Comparison of ENCODE assay signal across 13 cellular contexts in genomic region chr17:41528959-41529353, GRCh38. TPM values are rescaled to one million over a fixed set of nuclear protein-coding genes. Genes with fewer than 3 reads are reported as not detected.
DNase-seq lines count a peak whose midpoint lies in the region; ATAC-seq and TF ChIP-seq lines count a peak whose summit lies in the region.
"Had no signal": no experiment of that assay in that cellular context is flagged by ENCODE, and none has a peak within 500 bp of the region (broad histone marks: within the 10 kb centered on the region; RNA-seq: fewer than 3 reads in every experiment).

No MANE protein-coding gene starts in this region.

- H3K9me3 ChIP-seq in IMR-90 (ENCODE audit: control insufficient read depth, insufficient read depth, low read length) (no peaks in the 10 kb centered on the region), duodenal mucosa (ENCODE audit: control insufficient read depth in 1 of 2, low read length in 2 of 2) (no peaks in the 10 kb centered on the region), osteoblast (ENCODE audit: low read depth, low read length) (no peaks in the 10 kb centered on the region)
- H3K9me3 ChIP-seq: MG63 had no signal

- peak; percentile 15 for DNase-seq in NCI-H1694 treated with DMSO at 0.1 percent for 48 hours (lab: John Stamatoyannopoulos, UW)
- no peak for DNase-seq in NCI-H1694 (lab: John Stamatoyannopoulos, UW)
- no peak for DNase-seq in IMR-90
- peak; percentile 73 for DNase-seq in osteoblast (ENCODE audit: insufficient read length, low spot score, missing footprints)
- no peak for DNase-seq in activated effector memory CD4-positive, alpha-beta T cell treated with anti-CD3 and anti-CD28 coated beads, Interleukin-2, amount 50 U/mL, for 16 hours
- no peak for DNase-seq in medulla oblongata (ENCODE audit: extremely low spot score)
- DNase-seq in mucosa of gallbladder (ENCODE audit: low spot score): no peak
- DNase-seq: GDM1, hippocampal formation, MG63 had no signal

- H3K9me1 ChIP-seq in IMR-90 (ENCODE audit: insufficient read depth, low read length): peaks cover 17% of the 10 kb centered on the region

- H3K27me3 ChIP-seq in IMR-90 (ENCODE audit: control insufficient read depth, insufficient read depth, low read length) (peaks cover 2% of the 10 kb centered on the region; the same call in 1 of the 2 replicates), duodenal mucosa (ENCODE audit: control insufficient read depth in 1 of 2, insufficient read depth in 2 of 2, low read length in 2 of 2) (peaks cover 3 to 16% of the 10 kb centered on the region in 2 donors), osteoblast (ENCODE audit: insufficient read depth, low read length) (no peaks in the 10 kb centered on the region)
- H3K27me3 ChIP-seq: MG63 had no signal

- H4K5ac ChIP-seq in IMR-90 (ENCODE audit: low read depth, low read length): no peak overlapping the region

- ATAC-seq in IMR-90 (ENCODE audit: low read depth): no peak

- H3K9ac ChIP-seq in IMR-90 (ENCODE audit: low read depth, low read length) (no peak overlapping the region), duodenal mucosa (ENCODE audit: low read depth in 1 of 2, low read length in 2 of 2) (peak overlapping the region; percentile 85 to 90)

- intact Hi-C loops in IMR-90 (cut with micrococcal nuclease): no loop called here

- peak overlapping the region; percentile 33; the same call in 1 of the 2 replicates for H3K14ac ChIP-seq in IMR-90 (replicated peaks; ENCODE audit: low read depth, low read length)

- no peaks in the 10 kb centered on the region for H4K20me1 ChIP-seq in IMR-90 (ENCODE audit: insufficient read depth, low read length)
- no peaks in the 10 kb centered on the region for H4K20me1 ChIP-seq in osteoblast (ENCODE audit: insufficient read depth, low read length)

- TF ChIP-seq CTCF in IMR-90 (conservative IDR thresholded peaks at IDR 0.05; ENCODE audit: low read depth, low read length) (no peak), osteoblast (IDR thresholded peaks at IDR 0.05; ENCODE audit: extremely low read depth, low read depth, low read length) (no peak)

- no peak overlapping the region for H2AFZ ChIP-seq in IMR-90 (replicated peaks; ENCODE audit: low read length, poor library complexity)
- H2AFZ ChIP-seq in osteoblast (ENCODE audit: low read length): no peak overlapping the region

- H3K4me3 ChIP-seq in IMR-90 (ENCODE audit: insufficient read depth, low read depth, low read length): no peak overlapping the region
- peak overlapping the region; percentile 23 to 49 for H3K4me3 ChIP-seq in duodenal mucosa (ENCODE audit: low read depth in 1 of 2, low read length in 2 of 2)
- H3K4me3 ChIP-seq in osteoblast (ENCODE audit: insufficient read depth, low read length): no peak overlapping the region
- H3K4me3 ChIP-seq: MG63 had no signal

- no peak overlapping the region for H2BK5ac ChIP-seq in IMR-90 (ENCODE audit: low read depth, low read length, poor library complexity, severe bottlenecking)

- 0 out of 4 replicates have a peak overlapping the region, but pooled peaks of 1 of the 2 experiments have one; percentile 19 for H4K8ac ChIP-seq in IMR-90 (ENCODE audit: low read depth in 2 of 2, low read length in 2 of 2)

- CTCF ChIA-PET in IMR-90 (lab: Yijun Ruan, JAX): interaction anchor here (1.6 kb wide), 1 partner anchor 20 kb away, joined by 5 read pairs; no protein-coding TSS in a partner anchor

- H4K91ac ChIP-seq in IMR-90 (ENCODE audit: insufficient read depth, low read depth, low read length): peak overlapping the region; percentile 39; the same call in 1 of the 2 replicates

- H2BK120ac ChIP-seq in IMR-90 (ENCODE audit: low read depth, low read length): peak overlapping the region; percentile 67; the same call in 1 of the 2 replicates

- H3K27ac ChIP-seq in IMR-90 (ENCODE audit: insufficient read depth, low read length) (no peak overlapping the region), duodenal mucosa (ENCODE audit: low read depth, low read length) (peak overlapping the region; percentile 79), osteoblast (ENCODE audit: low read depth, low read length) (no peak overlapping the region)

- no peak overlapping the region for H3K18ac ChIP-seq in IMR-90 (ENCODE audit: low read depth, low read length)

- BruUV-seq in IMR-90 (replicated peaks; lab: Mats Ljungman, UMichigan): no TSS peak

- H2BK20ac ChIP-seq in IMR-90 (ENCODE audit: low read depth, low read length): peak overlapping the region; percentile 62

- in situ Hi-C loops in IMR-90 (cut with MboI; ENCODE audit: low sequenced_read_pairs): no loop called here

- peak overlapping the region; percentile 86 for H2AK9ac ChIP-seq in IMR-90 (replicated peaks; ENCODE audit: low read depth, low read length, poor library complexity)

- peaks cover 11% of the 10 kb centered on the region for H3K4me1 ChIP-seq in IMR-90 (ENCODE audit: control insufficient read depth, insufficient read depth, low read length)
- H3K4me1 ChIP-seq in duodenal mucosa (ENCODE audit: control insufficient read depth in 1 of 2, insufficient read depth in 2 of 2, low read length in 2 of 2): peaks cover 34 to 41% of the 10 kb centered on the region in 2 donors
- peaks cover 33% of the 10 kb centered on the region for H3K4me1 ChIP-seq in osteoblast (ENCODE audit: insufficient read depth, low read length)

- peak overlapping the region; percentile 54; the same call in 1 of the 3 replicates for H2BK15ac ChIP-seq in IMR-90 (ENCODE audit: low read depth, low read length)

- TF ChIP-seq RAD21 in IMR-90 (IDR thresholded peaks at IDR 0.05; ENCODE audit: low read length): no peak

- H3K36me3 ChIP-seq in IMR-90 (ENCODE audit: control insufficient read depth, insufficient read depth, low read length) (no peaks in the 10 kb centered on the region), duodenal mucosa (ENCODE audit: control insufficient read depth in 1 of 2, insufficient read depth in 2 of 2, low read length in 2 of 2) (peaks cover 4 to 9% of the 10 kb centered on the region in 2 donors), osteoblast (ENCODE audit: insufficient read depth, low read length) (no peaks in the 10 kb centered on the region)
- H3K36me3 ChIP-seq: MG63 had no signal

- WGBS in IMR-90 (ENCODE audit: extremely low coverage in 2 of 2, insufficient read length in 1 of 2), 2 experiments: 95% methylated on average over 6 of the region's 10 CpGs; no CpG with 5 or more reads in 1 of the 2 experiments

- H3K4me2 ChIP-seq in IMR-90 (ENCODE audit: low read depth, low read length): no peak overlapping the region
- H3K4me2 ChIP-seq in osteoblast (ENCODE audit: insufficient read depth, low read length): no peak overlapping the region

- H3K79me1 ChIP-seq in IMR-90 (ENCODE audit: low read depth in 1 of 2, low read length in 2 of 2): no peaks in the 10 kb centered on the region

- no peak for TF ChIP-seq POLR2A in IMR-90 (IDR thresholded peaks at IDR 0.05; ENCODE audit: low read depth, low read length)

- dilution Hi-C loops in IMR-90 (cut with HindIII; ENCODE audit: low sequenced_read_pairs, unreplicated experiment): no loop called here

- no peaks in the 10 kb centered on the region for H3K79me2 ChIP-seq in osteoblast (ENCODE audit: insufficient read depth, low read length)

- POLR2A ChIA-PET in IMR-90 (lab: Charles Lee; ENCODE audit: unreplicated experiment): no interaction called here

- H3K4ac ChIP-seq in IMR-90 (ENCODE audit: low read depth, low read length): peak overlapping the region; percentile 60; the same call in 1 of the 2 replicates

- H3K56ac ChIP-seq in IMR-90 (ENCODE audit: extremely low read depth, insufficient read depth, low read length): no peak overlapping the region

- peak overlapping the region; percentile 75 for H2AK5ac ChIP-seq in IMR-90 (ENCODE audit: low read depth, low read length)

- no peak overlapping the region for H3K23ac ChIP-seq in IMR-90 (ENCODE audit: low read depth, low read length)

TF ChIP-seq in IMR-90, 13 proteins besides CTCF, POLR2A, EP300 and RAD21:
- TF ChIP-seq CHD1 (IDR thresholded peaks at IDR 0.05; ENCODE audit: low read depth, low read length) (no peak), MAFK (IDR thresholded peaks at IDR 0.05; ENCODE audit: low read depth, low read length) (no peak), RFX5 (IDR thresholded peaks at IDR 0.05; ENCODE audit: low read depth, low read length) (no peak), SMC3 (IDR thresholded peaks at IDR 0.05; ENCODE audit: low read depth, low read length) (no peak)
TF ChIP-seq in IMR-90: peak in this region for 0.

RNA-seq across cellular contexts. Expression of gene KRT19, which starts 0.8 kb away (rescaled TPM):
- total RNA-seq in IMR-90 (2012; rRNA removed) (14.7 and 18.1 TPM in 2 replicates), osteoblast (68.8 and 69.0 TPM in 2 replicates), mucosa of gallbladder (1,522 TPM)
- polyA plus RNA-seq in IMR-90 (2012; rRNA removed): 12.0 and 12.5 TPM in 2 replicates
- polyA plus RNA-seq in IMR-90 (2012; cell fraction: cytosol; rRNA removed): 12.7 and 12.8 TPM in 2 replicates
- 5.0 and 8.4 TPM in 2 replicates for polyA plus RNA-seq in IMR-90 (2012; cell fraction: nucleus; rRNA removed; ENCODE audit: low replicate concordance)
- total RNA-seq: activated T-helper 2 cell treated with anti-CD3 and anti-CD28 coated beads, Interferon-gamma antibody, Interleukin-2, Interleukin-4, amounts not matched to agents 10 μg/mL and 5 μg/mL and 100 μg/mL, durations not matched to agents 14 hours and 24 hours and 36 hours had no signal

RNA-seq across cellular contexts. Expression of gene KRT15, which starts 10.3 kb away (rescaled TPM):
- total RNA-seq in IMR-90 (2012; rRNA removed) (2.9 and 3.6 TPM in 2 replicates), osteoblast (0.59 and 0.72 TPM in 2 replicates), mucosa of gallbladder (5.6 TPM)
- polyA plus RNA-seq in IMR-90 (2012; rRNA removed): 5.3 and 7.6 TPM in 2 replicates
- 3.4 and 3.7 TPM in 2 replicates for polyA plus RNA-seq in IMR-90 (2012; cell fraction: cytosol; rRNA removed)
- 17.3 and 18.6 TPM in 2 replicates for polyA plus RNA-seq in IMR-90 (2012; cell fraction: nucleus; rRNA removed; ENCODE audit: low replicate concordance)
- total RNA-seq: activated T-helper 2 cell treated with anti-CD3 and anti-CD28 coated beads, Interferon-gamma antibody, Interleukin-2, Interleukin-4, amounts not matched to agents 10 μg/mL and 5 μg/mL and 100 μg/mL, durations not matched to agents 14 hours and 24 hours and 36 hours had no signal

RNA-seq across cellular contexts. Expression of gene KRT13, which starts 23.5 kb away (rescaled TPM):
- total RNA-seq in IMR-90 (2012; rRNA removed) (0.18 and 0.28 TPM in 2 replicates), osteoblast (not detected in 2 replicates), mucosa of gallbladder (0.40 TPM)
- polyA plus RNA-seq in IMR-90 (2012; rRNA removed): 0.56 and 0.60 TPM in 2 replicates
- 0.42 and 0.44 TPM in 2 replicates for polyA plus RNA-seq in IMR-90 (2012; cell fraction: cytosol; rRNA removed)
- 0.61 and 0.87 TPM in 2 replicates for polyA plus RNA-seq in IMR-90 (2012; cell fraction: nucleus; rRNA removed; ENCODE audit: low replicate concordance)
- total RNA-seq: activated T-helper 2 cell treated with anti-CD3 and anti-CD28 coated beads, Interferon-gamma antibody, Interleukin-2, Interleukin-4, amounts not matched to agents 10 μg/mL and 5 μg/mL and 100 μg/mL, durations not matched to agents 14 hours and 24 hours and 36 hours had no signal
- polyA plus RNA-seq: neural cell had no signal

RNA-seq across cellular contexts. Expression of gene KRT36, which starts 39.2 kb away (rescaled TPM):
- total RNA-seq in IMR-90 (2012; rRNA removed) (not detected in 2 replicates), osteoblast (0.36 TPM in 1 of 2 replicates, not detected in the other), mucosa of gallbladder (not detected)
- not detected in 2 replicates for polyA plus RNA-seq in IMR-90 (2012; rRNA removed)
- polyA plus RNA-seq in IMR-90 (2012; cell fraction: cytosol; rRNA removed): 0.03 TPM in 1 of 2 replicates, not detected in the other
- polyA plus RNA-seq in IMR-90 (2012; cell fraction: nucleus; rRNA removed; ENCODE audit: low replicate concordance): not detected in 2 replicates
- total RNA-seq: activated T-helper 2 cell treated with anti-CD3 and anti-CD28 coated beads, Interferon-gamma antibody, Interleukin-2, Interleukin-4, amounts not matched to agents 10 μg/mL and 5 μg/mL and 100 μg/mL, durations not matched to agents 14 hours and 24 hours and 36 hours had no signal
- polyA plus RNA-seq: neural cell had no signal

RNA-seq across cellular contexts. Expression of gene KRT9, which starts 42.9 kb away (rescaled TPM):
- total RNA-seq in IMR-90 (2012; rRNA removed) (not detected in 2 replicates), osteoblast (not detected in 2 replicates), mucosa of gallbladder (not detected)
- polyA plus RNA-seq in IMR-90 (2012; rRNA removed): not detected in 2 replicates
- polyA plus RNA-seq in IMR-90 (2012; cell fraction: cytosol; rRNA removed): not detected in 2 replicates
- polyA plus RNA-seq in IMR-90 (2012; cell fraction: nucleus; rRNA removed; ENCODE audit: low replicate concordance): not detected in 2 replicates
- total RNA-seq: activated T-helper 2 cell treated with anti-CD3 and anti-CD28 coated beads, Interferon-gamma antibody, Interleukin-2, Interleukin-4, amounts not matched to agents 10 μg/mL and 5 μg/mL and 100 μg/mL, durations not matched to agents 14 hours and 24 hours and 36 hours had no signal
- polyA plus RNA-seq: neural cell had no signal

Comparison
In these comparisons a context has a peak if more than half of its experiments do, and no peak if none do; other contexts are left out.
1. DNase-seq: peak in NCI-H1694 treated with DMSO at 0.1 percent for 48 hours (single experiment) and osteoblast (single experiment); none in NCI-H1694 (single experiment), IMR-90 (single experiment), activated effector memory CD4-positive, alpha-beta T cell treated with anti-CD3 and anti-CD28 coated beads, Interleukin-2, amount 50 U/mL, for 16 hours (single experiment), medulla oblongata (single experiment) and mucosa of gallbladder (single experiment).
2. H3K4me3 ChIP-seq: peak in duodenal mucosa (2 of 2); none in IMR-90 (single experiment) and osteoblast (single experiment).
3. RNA of gene KRT19, which starts 0.8 kb away (total RNA-seq): 1,522 TPM in mucosa of gallbladder (single experiment); 68.8 to 69.0 TPM in osteoblast and 14.7 to 18.1 TPM in IMR-90; every median in the first group is over 10 times any median in the second.